ENCODE assay signal across 11 cellular contexts in the genomic region with DNA sequence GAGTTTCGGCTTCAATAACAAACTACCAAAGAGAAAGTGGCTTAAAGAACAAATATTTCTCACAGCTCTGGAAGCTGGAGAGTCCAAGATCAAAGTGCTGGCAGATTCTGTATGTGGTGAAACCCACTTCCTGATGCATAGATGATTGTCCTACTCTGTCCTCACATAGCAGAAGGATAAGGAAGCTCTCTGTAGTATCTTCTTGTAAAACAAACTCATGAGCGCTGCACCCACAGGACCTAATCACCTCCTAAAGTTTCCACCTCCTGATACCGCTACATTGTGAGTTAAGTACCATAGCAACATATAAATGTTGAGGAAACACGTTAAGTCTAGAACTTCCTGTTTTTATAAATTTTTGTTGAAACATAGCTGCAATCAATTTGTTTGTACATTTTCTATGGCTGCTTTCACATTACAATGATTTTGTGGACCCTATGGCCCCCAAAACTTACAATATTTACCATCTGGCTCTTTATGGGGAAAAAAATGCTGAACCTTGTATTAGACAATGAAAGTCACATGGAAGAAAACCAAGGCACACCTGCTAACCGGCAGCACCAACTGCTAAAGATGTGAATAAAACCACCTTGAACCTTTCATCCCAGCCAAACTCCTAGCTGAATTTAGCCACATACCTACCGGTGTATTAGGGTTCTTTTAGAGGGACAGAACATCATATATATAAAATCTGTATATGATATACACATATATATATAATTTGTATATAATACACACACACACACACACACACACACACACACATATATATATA.
DNase-seq lines count a peak whose midpoint lies in the region; TF ChIP-seq lines count a peak whose summit lies in the region.
"Had no signal": no experiment of that assay in that cellular context is flagged by ENCODE, and none has a peak within 500 bp of the region (broad histone marks: within the 10 kb centered on the region; RNA-seq: fewer than 3 reads in every experiment).

No MANE protein-coding gene starts in this region.

- H3K9me3 ChIP-seq in BLaER1 treated with 17β-estradiol and CSF1 and Interleukin-3, amounts not matched to agents 10 nM and 100 nM (replicated peaks in 1 of 11), result no peaks in the 10 kb centered on the region
- no peaks in the 10 kb centered on the region for H3K9me3 ChIP-seq in OCI-LY1 (ENCODE audit: low read length)
- H3K9me3 ChIP-seq: ascending aorta, HAP-1 had no signal

- H3K79me2 ChIP-seq in OCI-LY1 (ENCODE audit: insufficient read depth, low read length), result no peaks in the 10 kb centered on the region

- peak overlapping the region; percentile 50 for H3K4me3 Mint-ChIP-seq in activated naive CD8-positive, alpha-beta T cell
- H3K4me3 Mint-ChIP-seq in progenitor cell of endocrine pancreas (ENCODE audit: low read depth), result no peak overlapping the region
- H3K4me3 Mint-ChIP-seq: stimulated activated effector memory CD8-positive, alpha-beta T cell treated with anti-CD3 and anti-CD28 coated beads, Interleukin-12 subunit alpha, Interleukin-12 subunit beta, amount 100 ng/mL, for 72 hours; WTC11 had no signal

- peak; percentile 7 for DNase-seq in GDM1 (lab: John Stamatoyannopoulos, UW)
- DNase-seq in progenitor cell of endocrine pancreas (ENCODE audit: low spot score, unreplicated experiment), result no peak
- DNase-seq in ureter (ENCODE audit: low spot score), result no peak
- DNase-seq in DMS153 treated with DMSO at 0.1 percent for 48 hours (lab: John Stamatoyannopoulos, UW; ENCODE audit: unreplicated experiment), result no peak

- no peaks in the 10 kb centered on the region for H3K27me3 Mint-ChIP-seq in activated naive CD8-positive, alpha-beta T cell
- H3K27me3 Mint-ChIP-seq in progenitor cell of endocrine pancreas, result no peaks in the 10 kb centered on the region

- peak overlapping the region; percentile 35 to 67 (median 52); a peak in 21 of 22 replicates for H3K4me2 ChIP-seq in BLaER1 treated with 17β-estradiol and CSF1 and Interleukin-3, amounts not matched to agents 10 nM and 100 nM
- peak overlapping the region; percentile 47 for H3K4me2 ChIP-seq in OCI-LY1 (ENCODE audit: low read length)

- TF ChIP-seq CTCF in OCI-LY1 (IDR thresholded peaks at IDR 0.05; ENCODE audit: low read length) (no peak), progenitor cell of endocrine pancreas (IDR thresholded peaks at IDR 0.05; ENCODE audit: unreplicated experiment) (no peak)

- peak overlapping the region in 1 of 11 experiments; percentile 21; a peak in 1 of 22 replicates for H3K27ac ChIP-seq in BLaER1 treated with 17β-estradiol and CSF1 and Interleukin-3, amounts not matched to agents 10 nM and 100 nM
- peak overlapping the region; percentile 77 for H3K27ac ChIP-seq in OCI-LY1 (ENCODE audit: low read depth, low read length, poor library complexity, severe bottlenecking)
- H3K27ac ChIP-seq: ascending aorta had no signal

- no peak overlapping the region for H3K4me3 ChIP-seq in BLaER1 treated with 17β-estradiol and CSF1 and Interleukin-3, amounts not matched to agents 10 nM and 100 nM
- peak overlapping the region; percentile 19 for H3K4me3 ChIP-seq in OCI-LY1 (ENCODE audit: low read depth, low read length, poor library complexity, severe bottlenecking)
- H3K4me3 ChIP-seq: ascending aorta, HAP-1 had no signal

- no peaks in the 10 kb centered on the region for H3K27me3 ChIP-seq in BLaER1 treated with 17β-estradiol and CSF1 and Interleukin-3, amounts not matched to agents 10 nM and 100 nM
- H3K27me3 ChIP-seq in OCI-LY1 (ENCODE audit: insufficient read depth, low read length), result no peaks in the 10 kb centered on the region
- H3K27me3 ChIP-seq: ascending aorta had no signal

- H3K4me1 ChIP-seq in BLaER1 treated with 17β-estradiol and CSF1 and Interleukin-3, amounts not matched to agents 10 nM and 100 nM, result peaks cover 11 to 13% (median 11%) of the 10 kb centered on the region in 10 experiments
- peaks cover 14% of the 10 kb centered on the region for H3K4me1 ChIP-seq in OCI-LY1 (ENCODE audit: insufficient read depth, low read length, severe bottlenecking)
- H3K4me1 ChIP-seq: ascending aorta, HAP-1 had no signal

- H3F3A ChIP-seq in OCI-LY1 (ENCODE audit: insufficient read depth, low read length), result no peaks in the 10 kb centered on the region

- no peaks in the 10 kb centered on the region for H3K36me3 Mint-ChIP-seq in activated naive CD8-positive, alpha-beta T cell
- no peaks in the 10 kb centered on the region for H3K36me3 Mint-ChIP-seq in progenitor cell of endocrine pancreas (ENCODE audit: insufficient read depth)
- H3K36me3 Mint-ChIP-seq: stimulated activated effector memory CD8-positive, alpha-beta T cell treated with anti-CD3 and anti-CD28 coated beads, Interleukin-12 subunit alpha, Interleukin-12 subunit beta, amount 100 ng/mL, for 72 hours; WTC11 had no signal

- H3K9me3 Mint-ChIP-seq in activated naive CD8-positive, alpha-beta T cell (ENCODE audit: low read depth), result no peaks in the 10 kb centered on the region
- H3K9me3 Mint-ChIP-seq in progenitor cell of endocrine pancreas (ENCODE audit: low read depth), result no peaks in the 10 kb centered on the region
- H3K9me3 Mint-ChIP-seq: WTC11 had no signal

- H4K20me1 ChIP-seq in BLaER1 treated with 17β-estradiol and CSF1 and Interleukin-3, amounts not matched to agents 10 nM and 100 nM, result no peaks in the 10 kb centered on the region
- no peaks in the 10 kb centered on the region for H4K20me1 ChIP-seq in OCI-LY1 (ENCODE audit: insufficient read depth, low read length)

- H3K9ac ChIP-seq in BLaER1 treated with 17β-estradiol and CSF1 and Interleukin-3, amounts not matched to agents 10 nM and 100 nM, result no peak overlapping the region
- 0 out of 2 replicates have a peak overlapping the region, but pooled peaks have one; percentile 27 for H3K9ac ChIP-seq in OCI-LY1 (ENCODE audit: low read length)

- H3K4me1 Mint-ChIP-seq in activated naive CD8-positive, alpha-beta T cell (ENCODE audit: low read depth), result peaks cover 15% of the 10 kb centered on the region
- H3K4me1 Mint-ChIP-seq in progenitor cell of endocrine pancreas (ENCODE audit: low read depth), result no peaks in the 10 kb centered on the region
- H3K4me1 Mint-ChIP-seq: stimulated activated effector memory CD8-positive, alpha-beta T cell treated with anti-CD3 and anti-CD28 coated beads, Interleukin-12 subunit alpha, Interleukin-12 subunit beta, amount 100 ng/mL, for 72 hours; WTC11 had no signal

- peak overlapping the region; percentile 36 for H3K27ac Mint-ChIP-seq in activated naive CD8-positive, alpha-beta T cell
- no peak overlapping the region for H3K27ac Mint-ChIP-seq in progenitor cell of endocrine pancreas
- H3K27ac Mint-ChIP-seq: stimulated activated effector memory CD8-positive, alpha-beta T cell treated with anti-CD3 and anti-CD28 coated beads, Interleukin-12 subunit alpha, Interleukin-12 subunit beta, amount 100 ng/mL, for 72 hours; WTC11 had no signal

- H3K9me2 ChIP-seq in OCI-LY1 (ENCODE audit: low read depth, low read length), result no peaks in the 10 kb centered on the region

- peak overlapping the region; percentile 98 for H2AFZ ChIP-seq in OCI-LY1 (ENCODE audit: low read length)

- no peaks in the 10 kb centered on the region for H3K36me3 ChIP-seq in BLaER1 treated with 17β-estradiol and CSF1 and Interleukin-3, amounts not matched to agents 10 nM and 100 nM
- H3K36me3 ChIP-seq in OCI-LY1 (ENCODE audit: insufficient read depth, low read length), result no peaks in the 10 kb centered on the region
- H3K36me3 ChIP-seq: ascending aorta, HAP-1 had no signal
